8 cellular contexts compared by ENCODE assay signal in genomic region chr19:55486971-55487883, GRCh38. TPM values are rescaled to one million over a fixed set of nuclear protein-coding genes. Genes with fewer than 3 reads are reported as not detected.
DNase-seq lines count a peak whose midpoint lies in the region; ATAC-seq and TF ChIP-seq lines count a peak whose summit lies in the region.

No MANE protein-coding gene starts in this region.

- POLR2A ChIA-PET in activated CD4-positive, alpha-beta memory T cell treated with anti-CD3 and anti-CD28 coated beads for 36 hours (lab: Charles Lee): interaction anchor here (0.8 to 3.4 kb wide), 5 partner anchors 11 to 228 kb away, joined by 3 to 23 read pairs (median 5); partner anchors contain the start of genes FIZ1, PPP6R1, UBE2S and ZNF628

- H3K4me1 Mint-ChIP-seq in activated CD4-positive, alpha-beta memory T cell treated with anti-CD3 and anti-CD28 coated beads for 36 hours (ENCODE audit: low read depth): peaks cover 15% of the 10 kb centered on the region
- peaks cover 31% of the 10 kb centered on the region for H3K4me1 Mint-ChIP-seq in nephron

- peaks cover 8% of the 10 kb centered on the region for H3K27me3 Mint-ChIP-seq in activated CD4-positive, alpha-beta memory T cell treated with anti-CD3 and anti-CD28 coated beads for 36 hours
- H3K27me3 Mint-ChIP-seq in nephron (ENCODE audit: low read depth): no peaks in the 10 kb centered on the region

- peaks cover 0 to 11% of the 10 kb centered on the region in 2 donors for H3K36me3 ChIP-seq in thyroid gland

- TF ChIP-seq CTCF in epithelial cell of esophagus (IDR thresholded peaks at IDR 0.05; ENCODE audit: insufficient read depth, low read depth, low read length, missing control alignments) (no peak), nephron (IDR thresholded peaks at IDR 0.05; ENCODE audit: unreplicated experiment in 3 of 3) (no peak), thyroid gland (IDR thresholded peaks at IDR 0.05) (no peak)

- H3K4me1 ChIP-seq in thyroid gland: peaks cover 32 to 41% of the 10 kb centered on the region in 2 donors

- ATAC-seq in GM18858 (IDR thresholded peaks at IDR 0.05; ENCODE audit: unreplicated experiment): no peak

- H3K4me3 ChIP-seq in epithelial cell of esophagus (ENCODE audit: low read length): no peak overlapping the region
- no peak overlapping the region for H3K4me3 ChIP-seq in thyroid gland (replicated peaks in 1 of 3)

- peak in 1 of 2 donors; percentile 31 for TF ChIP-seq POLR2A in thyroid gland (IDR thresholded peaks at IDR 0.05)

- 24 to 25% methylated on average over 19 to 21 of the region's 26 CpGs for WGBS in thyroid gland, 2 donors

- H3K9me3 Mint-ChIP-seq in activated CD4-positive, alpha-beta memory T cell treated with anti-CD3 and anti-CD28 coated beads for 36 hours: no peaks in the 10 kb centered on the region
- H3K9me3 Mint-ChIP-seq in nephron: no peaks in the 10 kb centered on the region

- peak overlapping the region; percentile 70 to 97 (median 80) for H3K27ac ChIP-seq in thyroid gland

- H3K27ac Mint-ChIP-seq in activated CD4-positive, alpha-beta memory T cell treated with anti-CD3 and anti-CD28 coated beads for 36 hours: peak overlapping the region; percentile 77
- H3K27ac Mint-ChIP-seq in nephron: peak overlapping the region; percentile 99

- no peaks in the 10 kb centered on the region for H3K27me3 ChIP-seq in thyroid gland

- CTCF ChIA-PET in activated CD4-positive, alpha-beta memory T cell treated with anti-CD3 and anti-CD28 coated beads for 36 hours (lab: Charles Lee): interaction anchor here (1.1 to 3.5 kb wide), 3 partner anchors 10 to 20 kb away, joined by 4 to 25 read pairs (median 12); partner anchors contain the start of gene ZNF628

- H3K4me3 Mint-ChIP-seq in activated CD4-positive, alpha-beta memory T cell treated with anti-CD3 and anti-CD28 coated beads for 36 hours: no peak overlapping the region
- H3K4me3 Mint-ChIP-seq in nephron: peak overlapping the region; percentile 80 to 83 (median 80)

- peak; percentile 35 for DNase-seq in stimulated activated naive CD4-positive, alpha-beta T cell treated with Interleukin-2 at 50 U/mL for 16 hours (lab: John Stamatoyannopoulos, UW)
- DNase-seq in stimulated activated naive CD4-positive, alpha-beta T cell (lab: John Stamatoyannopoulos, UW): no peak
- peak; percentile 77 for DNase-seq in activated CD4-positive, alpha-beta memory T cell treated with anti-CD3 and anti-CD28 coated beads for 36 hours
- DNase-seq in epithelial cell of esophagus (ENCODE audit: low read depth): peak; percentile 87
- DNase-seq in thyroid gland: peak; percentile 65 to 69
- no peak for DNase-seq in NCI-H510A treated with DMSO at 0.1 percent for 48 hours (lab: John Stamatoyannopoulos, UW)

- H3K9me3 ChIP-seq in thyroid gland: no peaks in the 10 kb centered on the region

- no peaks in the 10 kb centered on the region for H3K36me3 Mint-ChIP-seq in activated CD4-positive, alpha-beta memory T cell treated with anti-CD3 and anti-CD28 coated beads for 36 hours
- H3K36me3 Mint-ChIP-seq in nephron (ENCODE audit: low read depth): no peaks in the 10 kb centered on the region

- intact Hi-C loops in activated CD4-positive, alpha-beta memory T cell treated with anti-CD3 and anti-CD28 coated beads for 36 hours (cut with micrococcal nuclease): no loop called here
- intact Hi-C loops in thyroid gland (cut with DNase I): no loop called here

RNA-seq across cellular contexts. Expression of gene SSC5D, which starts 1.0 kb away (rescaled TPM):
- total RNA-seq in activated CD4-positive, alpha-beta memory T cell treated with anti-CD3 and anti-CD28 coated beads for 36 hours: under 1 TPM in 1 of 2 experiments, not detected in 1; 0.33 TPM
- total RNA-seq in thyroid gland: 1 to 10 TPM; 1.7 to 2.9 (median 2.2) TPM

RNA-seq across cellular contexts. Expression of gene NAT14, which starts 2.2 kb away (rescaled TPM):
- 10 to 100 TPM in 1 of 2 experiments, 1 to 10 TPM in 1; 8.5 to 12.9 TPM for total RNA-seq in activated CD4-positive, alpha-beta memory T cell treated with anti-CD3 and anti-CD28 coated beads for 36 hours
- total RNA-seq in thyroid gland: 10 to 100 TPM in 2 of 4 donors, 1 to 10 TPM in 2; 5.1 to 28.3 (median 12.2) TPM

RNA-seq across cellular contexts. Expression of gene ZNF628, which starts 10.8 kb away (rescaled TPM):
- total RNA-seq in activated CD4-positive, alpha-beta memory T cell treated with anti-CD3 and anti-CD28 coated beads for 36 hours: 1 to 10 TPM; 5.8 to 6.9 TPM
- 10 to 100 TPM in 2 of 4 donors, 1 to 10 TPM in 2; 2.1 to 12.0 (median 6.5) TPM for total RNA-seq in thyroid gland

RNA-seq across cellular contexts. Expression of gene C19orf85, which starts 22.7 kb away (rescaled TPM):
- not detected for total RNA-seq in activated CD4-positive, alpha-beta memory T cell treated with anti-CD3 and anti-CD28 coated beads for 36 hours
- total RNA-seq in thyroid gland: not detected

RNA-seq across cellular contexts. Expression of gene ISOC2, which starts 25.8 kb away (rescaled TPM):
- 10 to 100 TPM; 24.6 to 24.7 TPM for total RNA-seq in activated CD4-positive, alpha-beta memory T cell treated with anti-CD3 and anti-CD28 coated beads for 36 hours
- total RNA-seq in thyroid gland: 100 to 1,000 TPM in 2 of 4 donors, 10 to 100 TPM in 2; 52.1 to 178 (median 100) TPM

Comparison
In these comparisons a context has a peak if more than half of its experiments do, and no peak if none do; other contexts are left out.
1. DNase-seq: peak in stimulated activated naive CD4-positive, alpha-beta T cell treated with Interleukin-2 at 50 U/mL for 16 hours (single experiment), activated CD4-positive, alpha-beta memory T cell treated with anti-CD3 and anti-CD28 coated beads for 36 hours (single experiment), epithelial cell of esophagus (single experiment) and thyroid gland (2 of 2); none in stimulated activated naive CD4-positive, alpha-beta T cell (0 of 6) and NCI-H510A treated with DMSO at 0.1 percent for 48 hours (single experiment).